1 cellular context compared by ENCODE assay signal in genomic region chr4:87219648-87220093, GRCh38.
TF ChIP-seq lines count a peak whose summit lies in the region.

No MANE protein-coding gene starts in this region.

TF ChIP-seq in GM12878, 131 proteins besides CTCF, POLR2A, EP300 and RAD21 (continued from another document and continues in another):
- no peak for TF ChIP-seq ZBTB33 (IDR thresholded peaks at IDR 0.05)
- TF ChIP-seq MLLT1 (IDR thresholded peaks at IDR 0.05), result no peak
- TF ChIP-seq, protein P1, sequence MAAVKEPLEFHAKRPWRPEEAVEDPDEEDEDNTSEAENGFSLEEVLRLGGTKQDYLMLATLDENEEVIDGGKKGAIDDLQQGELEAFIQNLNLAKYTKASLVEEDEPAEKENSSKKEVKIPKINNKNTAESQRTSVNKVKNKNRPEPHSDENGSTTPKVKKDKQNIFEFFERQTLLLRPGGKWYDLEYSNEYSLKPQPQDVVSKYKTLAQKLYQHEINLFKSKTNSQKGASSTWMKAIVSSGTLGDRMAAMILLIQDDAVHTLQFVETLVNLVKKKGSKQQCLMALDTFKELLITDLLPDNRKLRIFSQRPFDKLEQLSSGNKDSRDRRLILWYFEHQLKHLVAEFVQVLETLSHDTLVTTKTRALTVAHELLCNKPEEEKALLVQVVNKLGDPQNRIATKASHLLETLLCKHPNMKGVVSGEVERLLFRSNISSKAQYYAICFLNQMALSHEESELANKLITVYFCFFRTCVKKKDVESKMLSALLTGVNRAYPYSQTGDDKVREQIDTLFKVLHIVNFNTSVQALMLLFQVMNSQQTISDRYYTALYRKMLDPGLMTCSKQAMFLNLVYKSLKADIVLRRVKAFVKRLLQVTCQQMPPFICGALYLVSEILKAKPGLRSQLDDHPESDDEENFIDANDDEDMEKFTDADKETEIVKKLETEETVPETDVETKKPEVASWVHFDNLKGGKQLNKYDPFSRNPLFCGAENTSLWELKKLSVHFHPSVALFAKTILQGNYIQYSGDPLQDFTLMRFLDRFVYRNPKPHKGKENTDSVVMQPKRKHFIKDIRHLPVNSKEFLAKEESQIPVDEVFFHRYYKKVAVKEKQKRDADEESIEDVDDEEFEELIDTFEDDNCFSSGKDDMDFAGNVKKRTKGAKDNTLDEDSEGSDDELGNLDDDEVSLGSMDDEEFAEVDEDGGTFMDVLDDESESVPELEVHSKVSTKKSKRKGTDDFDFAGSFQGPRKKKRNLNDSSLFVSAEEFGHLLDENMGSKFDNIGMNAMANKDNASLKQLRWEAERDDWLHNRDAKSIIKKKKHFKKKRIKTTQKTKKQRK (IDR thresholded peaks at IDR 0.05; ENCODE audit: low read depth, low read length), result no peak
- no peak for TF ChIP-seq E4F1 (IDR thresholded peaks at IDR 0.05; ENCODE audit: borderline replicate concordance, partially characterized antibody)
- TF ChIP-seq JUND (IDR thresholded peaks at IDR 0.05; ENCODE audit: low read depth, low read length), result no peak
- TF ChIP-seq, protein P2, sequence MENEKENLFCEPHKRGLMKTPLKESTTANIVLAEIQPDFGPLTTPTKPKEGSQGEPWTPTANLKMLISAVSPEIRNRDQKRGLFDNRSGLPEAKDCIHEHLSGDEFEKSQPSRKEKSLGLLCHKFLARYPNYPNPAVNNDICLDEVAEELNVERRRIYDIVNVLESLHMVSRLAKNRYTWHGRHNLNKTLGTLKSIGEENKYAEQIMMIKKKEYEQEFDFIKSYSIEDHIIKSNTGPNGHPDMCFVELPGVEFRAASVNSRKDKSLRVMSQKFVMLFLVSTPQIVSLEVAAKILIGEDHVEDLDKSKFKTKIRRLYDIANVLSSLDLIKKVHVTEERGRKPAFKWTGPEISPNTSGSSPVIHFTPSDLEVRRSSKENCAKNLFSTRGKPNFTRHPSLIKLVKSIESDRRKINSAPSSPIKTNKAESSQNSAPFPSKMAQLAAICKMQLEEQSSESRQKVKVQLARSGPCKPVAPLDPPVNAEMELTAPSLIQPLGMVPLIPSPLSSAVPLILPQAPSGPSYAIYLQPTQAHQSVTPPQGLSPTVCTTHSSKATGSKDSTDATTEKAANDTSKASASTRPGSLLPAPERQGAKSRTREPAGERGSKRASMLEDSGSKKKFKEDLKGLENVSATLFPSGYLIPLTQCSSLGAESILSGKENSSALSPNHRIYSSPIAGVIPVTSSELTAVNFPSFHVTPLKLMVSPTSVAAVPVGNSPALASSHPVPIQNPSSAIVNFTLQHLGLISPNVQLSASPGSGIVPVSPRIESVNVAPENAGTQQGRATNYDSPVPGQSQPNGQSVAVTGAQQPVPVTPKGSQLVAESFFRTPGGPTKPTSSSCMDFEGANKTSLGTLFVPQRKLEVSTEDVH (IDR thresholded peaks at IDR 0.05; ENCODE audit: low read depth, partially characterized antibody), result no peak
- no peak for TF ChIP-seq HSF1 (IDR thresholded peaks at IDR 0.05; ENCODE audit: low read depth, low read length)
- no peak for TF ChIP-seq RELB (IDR thresholded peaks at IDR 0.05; ENCODE audit: low read depth)
- no peak for TF ChIP-seq BMI1 (IDR thresholded peaks at IDR 0.05; ENCODE audit: borderline replicate concordance)
- no peak for TF ChIP-seq SRF (IDR thresholded peaks at IDR 0.05; ENCODE audit: low read depth in 2 of 2, low read length in 2 of 2)
- peak; percentile 83 for TF ChIP-seq IKZF1 (conservative IDR thresholded peaks at IDR 0.05)
- TF ChIP-seq, protein P3, sequence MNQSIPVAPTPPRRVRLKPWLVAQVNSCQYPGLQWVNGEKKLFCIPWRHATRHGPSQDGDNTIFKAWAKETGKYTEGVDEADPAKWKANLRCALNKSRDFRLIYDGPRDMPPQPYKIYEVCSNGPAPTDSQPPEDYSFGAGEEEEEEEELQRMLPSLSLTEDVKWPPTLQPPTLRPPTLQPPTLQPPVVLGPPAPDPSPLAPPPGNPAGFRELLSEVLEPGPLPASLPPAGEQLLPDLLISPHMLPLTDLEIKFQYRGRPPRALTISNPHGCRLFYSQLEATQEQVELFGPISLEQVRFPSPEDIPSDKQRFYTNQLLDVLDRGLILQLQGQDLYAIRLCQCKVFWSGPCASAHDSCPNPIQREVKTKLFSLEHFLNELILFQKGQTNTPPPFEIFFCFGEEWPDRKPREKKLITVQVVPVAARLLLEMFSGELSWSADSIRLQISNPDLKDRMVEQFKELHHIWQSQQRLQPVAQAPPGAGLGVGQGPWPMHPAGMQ (IDR thresholded peaks at IDR 0.05; ENCODE audit: borderline replicate concordance), result no peak
- TF ChIP-seq YY1 (IDR thresholded peaks at IDR 0.05; ENCODE audit: low read depth, low read length), result 0 out of 2 replicates have a peak, but pooled peaks have one; percentile 5
- TF ChIP-seq ETV6 (conservative IDR thresholded peaks at IDR 0.05 in 1 of 2, IDR thresholded peaks at IDR 0.05 in 1 of 2; ENCODE audit: borderline replicate concordance in 1 of 2, low read depth in 1 of 2), result no peak
- no peak for TF ChIP-seq SPI1 (IDR thresholded peaks at IDR 0.05; ENCODE audit: borderline replicate concordance, insufficient read depth, low read depth, low read length)
- TF ChIP-seq CHD1 (IDR thresholded peaks at IDR 0.05; ENCODE audit: low read depth, low read length), result no peak
- peak; percentile 8 for TF ChIP-seq RELA (IDR thresholded peaks at IDR 0.05; ENCODE audit: borderline replicate concordance, partially characterized antibody)
- no peak for TF ChIP-seq TCF3 (IDR thresholded peaks at IDR 0.05; ENCODE audit: borderline replicate concordance, insufficient read depth, low read depth, low read length)
- TF ChIP-seq RB1 (IDR thresholded peaks at IDR 0.05; ENCODE audit: borderline replicate concordance), result no peak
- TF ChIP-seq, protein P4, sequence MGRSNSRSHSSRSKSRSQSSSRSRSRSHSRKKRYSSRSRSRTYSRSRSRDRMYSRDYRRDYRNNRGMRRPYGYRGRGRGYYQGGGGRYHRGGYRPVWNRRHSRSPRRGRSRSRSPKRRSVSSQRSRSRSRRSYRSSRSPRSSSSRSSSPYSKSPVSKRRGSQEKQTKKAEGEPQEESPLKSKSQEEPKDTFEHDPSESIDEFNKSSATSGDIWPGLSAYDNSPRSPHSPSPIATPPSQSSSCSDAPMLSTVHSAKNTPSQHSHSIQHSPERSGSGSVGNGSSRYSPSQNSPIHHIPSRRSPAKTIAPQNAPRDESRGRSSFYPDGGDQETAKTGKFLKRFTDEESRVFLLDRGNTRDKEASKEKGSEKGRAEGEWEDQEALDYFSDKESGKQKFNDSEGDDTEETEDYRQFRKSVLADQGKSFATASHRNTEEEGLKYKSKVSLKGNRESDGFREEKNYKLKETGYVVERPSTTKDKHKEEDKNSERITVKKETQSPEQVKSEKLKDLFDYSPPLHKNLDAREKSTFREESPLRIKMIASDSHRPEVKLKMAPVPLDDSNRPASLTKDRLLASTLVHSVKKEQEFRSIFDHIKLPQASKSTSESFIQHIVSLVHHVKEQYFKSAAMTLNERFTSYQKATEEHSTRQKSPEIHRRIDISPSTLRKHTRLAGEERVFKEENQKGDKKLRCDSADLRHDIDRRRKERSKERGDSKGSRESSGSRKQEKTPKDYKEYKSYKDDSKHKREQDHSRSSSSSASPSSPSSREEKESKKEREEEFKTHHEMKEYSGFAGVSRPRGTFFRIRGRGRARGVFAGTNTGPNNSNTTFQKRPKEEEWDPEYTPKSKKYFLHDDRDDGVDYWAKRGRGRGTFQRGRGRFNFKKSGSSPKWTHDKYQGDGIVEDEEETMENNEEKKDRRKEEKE (IDR thresholded peaks at IDR 0.05), result 0 out of 2 replicates have a peak, but pooled peaks have one; percentile 39
- TF ChIP-seq SIX5 (IDR thresholded peaks at IDR 0.05; ENCODE audit: low read depth, low read length, severe bottlenecking), result no peak
- peak; percentile 73 for TF ChIP-seq NKRF (conservative IDR thresholded peaks at IDR 0.05)
- no peak for TF ChIP-seq STAT1 (conservative IDR thresholded peaks at IDR 0.05)
- TF ChIP-seq TCF7 (IDR thresholded peaks at IDR 0.05; ENCODE audit: borderline replicate concordance), result no peak
